In the genomic region with DNA sequence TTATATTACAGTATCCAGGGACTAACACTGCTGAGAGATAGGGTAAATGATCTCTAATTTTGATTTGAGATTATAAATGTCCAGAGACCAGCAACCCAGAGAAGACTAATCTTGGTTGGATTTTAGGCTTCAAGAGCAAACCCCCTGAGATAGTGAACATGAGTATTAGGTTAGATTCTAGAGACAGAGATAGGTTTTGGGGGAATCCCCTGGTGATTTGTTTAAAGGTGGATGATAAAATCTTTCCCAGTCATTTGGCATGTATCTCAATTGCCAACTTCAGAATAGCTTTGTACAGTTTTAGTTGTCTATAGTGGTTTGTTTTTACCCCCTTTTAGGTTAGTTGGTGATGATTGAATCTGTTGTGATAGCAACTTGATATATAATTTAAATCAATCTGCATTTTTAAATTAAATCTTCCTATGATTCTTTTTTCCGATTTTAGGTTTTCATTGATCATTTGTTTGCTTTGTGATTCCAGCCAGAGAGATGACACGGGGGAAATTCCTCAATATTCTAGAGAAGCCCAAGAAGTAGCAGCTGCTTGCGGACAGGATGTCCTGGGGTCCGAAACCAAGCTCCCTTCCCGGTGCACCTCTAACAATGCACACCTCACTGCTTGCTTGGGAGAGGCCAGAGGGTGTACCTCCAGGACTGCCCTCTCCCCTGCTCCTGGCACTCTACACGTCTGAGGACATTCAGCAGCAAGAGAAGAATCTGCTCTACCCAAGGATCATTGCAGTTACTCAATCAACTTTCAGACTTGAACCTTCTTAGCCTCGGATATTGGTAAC, we compare ENCODE assay signal across 36 cellular contexts. TPM values are rescaled to one million over a fixed set of nuclear protein-coding genes. Genes with fewer than 3 reads are reported as not detected.
"Had no signal": no experiment of that assay in that cellular context is flagged by ENCODE, and none has a peak within 500 bp of the region (broad histone marks: within the 10 kb centered on the region; RNA-seq: fewer than 3 reads in every experiment).

No MANE protein-coding gene starts in this region.

- H3K27ac Mint-ChIP-seq: activated CD4-positive, alpha-beta memory T cell treated with anti-CD3 and anti-CD28 coated beads, Interleukin-2, amount 10 ng/mL, durations not matched to agents 7 days and 5 days; activated CD4-positive, alpha-beta T cell treated with anti-CD3 and anti-CD28 coated beads, Interleukin-2, amount 10 ng/mL, durations not matched to agents 7 days and 5 days; activated CD8-positive, alpha-beta memory T cell treated with anti-CD3 and anti-CD28 coated beads, Interleukin-2, amount 10 ng/mL, durations not matched to agents 7 days and 5 days; activated naive CD4-positive, alpha-beta T cell treated with anti-CD3 and anti-CD28 coated beads, Interleukin-2, amount 10 ng/mL, durations not matched to agents 7 days and 5 days; activated naive CD4-positive, alpha-beta T cell treated with anti-CD3 and anti-CD28 coated beads, Interleukin-2, amount 50 U/mL, for 24 hours; activated naive CD8-positive, alpha-beta T cell; activated naive CD8-positive, alpha-beta T cell treated with anti-CD3 and anti-CD28 coated beads, Interleukin-2, amount 10 ng/mL, durations not matched to agents 7 days and 5 days; activated naive CD8-positive, alpha-beta T cell treated with anti-CD3 and anti-CD28 coated beads, Interleukin-2, amount 50 U/mL, for 24 hours; activated T-cell treated with anti-CD3 and anti-CD28 coated beads, Interleukin-2, amount 50 U/mL, for 24 hours; activated T-helper 2 cell treated with anti-CD3 and anti-CD28 coated beads, Interferon-gamma antibody, Interleukin-2, Interleukin-4, amounts not matched to agents 10 μg/mL and 5 μg/mL and 100 μg/mL, durations not matched to agents 14 hours and 24 hours and 36 hours; brain; T-helper 1 cell treated with Interleukin-12 subunit alpha and Interleukin-12 subunit beta and Interleukin-4 antibody, amounts not matched to agents 30 μg/mL and 1 μg/mL, for 36 hours; T-helper 2 cell treated with Interferon-gamma antibody and Interleukin-4, amounts not matched to agents 5 μg/mL and 100 μg/mL, for 36 hours had no signal

- DNase-seq: activated CD4-positive, alpha-beta memory T cell treated with anti-CD3 and anti-CD28 coated beads, Interleukin-2, amount 10 ng/mL, durations not matched to agents 7 days and 5 days; activated CD4-positive, alpha-beta T cell treated with anti-CD3 and anti-CD28 coated beads for 1 hour; activated CD4-positive, alpha-beta T cell treated with anti-CD3 and anti-CD28 coated beads for 4 hours; activated CD4-positive, alpha-beta T cell treated with anti-CD3 and anti-CD28 coated beads, Interleukin-2, amount 10 ng/mL, durations not matched to agents 7 days and 5 days; activated CD4-positive, alpha-beta T cell treated with anti-CD3 and anti-CD28 coated beads, Interleukin-2, amount 50 U/mL, for 48 hours; activated CD4-positive, CD25-positive, alpha-beta regulatory T cell; activated CD8-positive, alpha-beta memory T cell treated with anti-CD3 and anti-CD28 coated beads for 24 hours; activated CD8-positive, alpha-beta memory T cell treated with anti-CD3 and anti-CD28 coated beads, Interleukin-2, amount 10 ng/mL, durations not matched to agents 7 days and 5 days; activated CD8-positive, alpha-beta memory T cell treated with anti-CD3 and anti-CD28 coated beads, Interleukin-2, amount 50 U/mL, for 48 hours; activated effector memory CD4-positive, alpha-beta T cell treated with Interleukin-2 at 50 U/mL for 16 hours; activated gamma-delta T cell; activated naive CD4-positive, alpha-beta T cell treated with anti-CD3 and anti-CD28 coated beads, Interleukin-2, amount 10 ng/mL, durations not matched to agents 7 days and 5 days; activated naive CD4-positive, alpha-beta T cell treated with Interleukin-2 at 50 U/mL for 16 hours; activated naive CD8-positive, alpha-beta T cell treated with anti-CD3 and anti-CD28 coated beads, Interleukin-2, amount 10 ng/mL, durations not matched to agents 7 days and 5 days; activated naive CD8-positive, alpha-beta T cell treated with anti-CD3 and anti-CD28 coated beads, Interleukin-2, amount 50 U/mL, for 24 hours; activated T-cell treated with anti-CD3 and anti-CD28 coated beads, Interleukin-2, amount 50 U/mL, for 24 hours; activated T-cell treated with anti-CD3 and anti-CD28 coated beads, Interleukin-2, amount 50 U/mL, for 48 hours; amygdala; anterior cingulate cortex; central memory CD4-positive, alpha-beta T cell; T-helper 1 cell; T-helper 2 cell; T-helper 9 cell had no signal

- H3K27me3 Mint-ChIP-seq: activated CD4-positive, alpha-beta memory T cell treated with anti-CD3 and anti-CD28 coated beads, Interleukin-2, amount 10 ng/mL, durations not matched to agents 7 days and 5 days; activated CD4-positive, alpha-beta T cell treated with anti-CD3 and anti-CD28 coated beads, Interleukin-2, amount 10 ng/mL, durations not matched to agents 7 days and 5 days; activated CD8-positive, alpha-beta memory T cell treated with anti-CD3 and anti-CD28 coated beads, Interleukin-2, amount 10 ng/mL, durations not matched to agents 7 days and 5 days; activated naive CD4-positive, alpha-beta T cell treated with anti-CD3 and anti-CD28 coated beads, Interleukin-2, amount 10 ng/mL, durations not matched to agents 7 days and 5 days; activated naive CD4-positive, alpha-beta T cell treated with anti-CD3 and anti-CD28 coated beads, Interleukin-2, amount 50 U/mL, for 24 hours; activated naive CD8-positive, alpha-beta T cell; activated naive CD8-positive, alpha-beta T cell treated with anti-CD3 and anti-CD28 coated beads, Interleukin-2, amount 10 ng/mL, durations not matched to agents 7 days and 5 days; activated naive CD8-positive, alpha-beta T cell treated with anti-CD3 and anti-CD28 coated beads, Interleukin-2, amount 50 U/mL, for 24 hours; activated T-cell treated with anti-CD3 and anti-CD28 coated beads, Interleukin-2, amount 50 U/mL, for 24 hours had no signal

- H3K36me3 Mint-ChIP-seq: activated naive CD8-positive, alpha-beta T cell had no signal

- H3K4me3 Mint-ChIP-seq: activated CD4-positive, alpha-beta memory T cell treated with anti-CD3 and anti-CD28 coated beads, Interleukin-2, amount 10 ng/mL, durations not matched to agents 7 days and 5 days; activated CD4-positive, alpha-beta T cell treated with anti-CD3 and anti-CD28 coated beads, Interleukin-2, amount 10 ng/mL, durations not matched to agents 7 days and 5 days; activated CD8-positive, alpha-beta memory T cell treated with anti-CD3 and anti-CD28 coated beads, Interleukin-2, amount 10 ng/mL, durations not matched to agents 7 days and 5 days; activated naive CD4-positive, alpha-beta T cell treated with anti-CD3 and anti-CD28 coated beads, Interleukin-2, amount 10 ng/mL, durations not matched to agents 7 days and 5 days; activated naive CD4-positive, alpha-beta T cell treated with anti-CD3 and anti-CD28 coated beads, Interleukin-2, amount 50 U/mL, for 24 hours; activated naive CD8-positive, alpha-beta T cell; activated naive CD8-positive, alpha-beta T cell treated with anti-CD3 and anti-CD28 coated beads, Interleukin-2, amount 10 ng/mL, durations not matched to agents 7 days and 5 days; activated naive CD8-positive, alpha-beta T cell treated with anti-CD3 and anti-CD28 coated beads, Interleukin-2, amount 50 U/mL, for 24 hours; activated T-cell treated with anti-CD3 and anti-CD28 coated beads, Interleukin-2, amount 50 U/mL, for 24 hours; brain; T-helper 1 cell treated with Interleukin-12 subunit alpha and Interleukin-12 subunit beta and Interleukin-4 antibody, amounts not matched to agents 30 μg/mL and 1 μg/mL, for 36 hours; T-helper 2 cell treated with Interferon-gamma antibody and Interleukin-4, amounts not matched to agents 5 μg/mL and 100 μg/mL, for 36 hours had no signal

- H3K4me1 ChIP-seq: ascending aorta had no signal

- H3K9me3 Mint-ChIP-seq: activated CD4-positive, alpha-beta memory T cell treated with anti-CD3 and anti-CD28 coated beads, Interleukin-2, amount 10 ng/mL, durations not matched to agents 7 days and 5 days; activated CD4-positive, alpha-beta T cell treated with anti-CD3 and anti-CD28 coated beads, Interleukin-2, amount 10 ng/mL, durations not matched to agents 7 days and 5 days; activated naive CD4-positive, alpha-beta T cell treated with anti-CD3 and anti-CD28 coated beads, Interleukin-2, amount 10 ng/mL, durations not matched to agents 7 days and 5 days; activated naive CD4-positive, alpha-beta T cell treated with anti-CD3 and anti-CD28 coated beads, Interleukin-2, amount 50 U/mL, for 24 hours; activated naive CD8-positive, alpha-beta T cell treated with anti-CD3 and anti-CD28 coated beads, Interleukin-2, amount 10 ng/mL, durations not matched to agents 7 days and 5 days; activated naive CD8-positive, alpha-beta T cell treated with anti-CD3 and anti-CD28 coated beads, Interleukin-2, amount 50 U/mL, for 24 hours; activated T-cell treated with anti-CD3 and anti-CD28 coated beads, Interleukin-2, amount 50 U/mL, for 24 hours; activated T-helper 2 cell treated with anti-CD3 and anti-CD28 coated beads, Interferon-gamma antibody, Interleukin-2, Interleukin-4, amounts not matched to agents 10 μg/mL and 5 μg/mL and 100 μg/mL, durations not matched to agents 14 hours and 24 hours and 36 hours; brain; T-helper 1 cell treated with Interleukin-12 subunit alpha and Interleukin-12 subunit beta and Interleukin-4 antibody, amounts not matched to agents 30 μg/mL and 1 μg/mL, for 36 hours; T-helper 2 cell treated with Interferon-gamma antibody and Interleukin-4, amounts not matched to agents 5 μg/mL and 100 μg/mL, for 36 hours had no signal

- H3K9me3 ChIP-seq: ascending aorta had no signal

- ATAC-seq: activated CD4-positive, CD25-positive, alpha-beta regulatory T cell treated with anti-CD3 and anti-CD28 coated beads, Interleukin-2, amount 50 U/mL, for 24 hours; activated CD8-positive, alpha-beta memory T cell treated with anti-CD3 and anti-CD28 coated beads, Interleukin-2, amount 10 ng/mL, durations not matched to agents 7 days and 5 days; activated naive CD8-positive, alpha-beta T cell treated with anti-CD3 and anti-CD28 coated beads, Interleukin-2, amount 50 U/mL, for 24 hours had no signal

- H3K4me1 Mint-ChIP-seq: activated CD4-positive, alpha-beta memory T cell treated with anti-CD3 and anti-CD28 coated beads, Interleukin-2, amount 10 ng/mL, durations not matched to agents 7 days and 5 days; activated CD4-positive, alpha-beta T cell treated with anti-CD3 and anti-CD28 coated beads, Interleukin-2, amount 10 ng/mL, durations not matched to agents 7 days and 5 days; activated CD8-positive, alpha-beta memory T cell treated with anti-CD3 and anti-CD28 coated beads, Interleukin-2, amount 10 ng/mL, durations not matched to agents 7 days and 5 days; activated naive CD4-positive, alpha-beta T cell treated with anti-CD3 and anti-CD28 coated beads, Interleukin-2, amount 10 ng/mL, durations not matched to agents 7 days and 5 days; activated naive CD4-positive, alpha-beta T cell treated with anti-CD3 and anti-CD28 coated beads, Interleukin-2, amount 50 U/mL, for 24 hours; activated naive CD8-positive, alpha-beta T cell treated with anti-CD3 and anti-CD28 coated beads, Interleukin-2, amount 10 ng/mL, durations not matched to agents 7 days and 5 days had no signal

- H3K27me3 ChIP-seq: ascending aorta had no signal

- H3K4me3 ChIP-seq: ascending aorta had no signal

- H3K27ac ChIP-seq: ascending aorta, VCaP had no signal

- FAIRE-seq: TTC549 had no signal

RNA-seq across cellular contexts. Expression of a gene that starts 40.6 kb away (rescaled TPM):
- total RNA-seq: activated CD4-positive, alpha-beta memory T cell treated with anti-CD3 and anti-CD28 coated beads, Interleukin-2, amount 10 ng/mL, durations not matched to agents 7 days and 5 days; activated CD4-positive, alpha-beta T cell treated with anti-CD3 and anti-CD28 coated beads, Interleukin-2, amount 10 ng/mL, durations not matched to agents 7 days and 5 days; activated CD8-positive, alpha-beta memory T cell treated with anti-CD3 and anti-CD28 coated beads, Interleukin-2, amount 10 ng/mL, durations not matched to agents 7 days and 5 days; activated naive CD8-positive, alpha-beta T cell treated with anti-CD3 and anti-CD28 coated beads, Interleukin-2, amount 10 ng/mL, durations not matched to agents 7 days and 5 days; activated T-helper 2 cell treated with anti-CD3 and anti-CD28 coated beads, Interferon-gamma antibody, Interleukin-2, Interleukin-4, amounts not matched to agents 10 μg/mL and 5 μg/mL and 100 μg/mL, durations not matched to agents 14 hours and 24 hours and 36 hours; ascending aorta; cardiac septum; cerebellum had no signal
- polyA plus RNA-seq: adipose tissue had no signal
